14 cellular contexts compared by ENCODE assay signal in the genomic region with DNA sequence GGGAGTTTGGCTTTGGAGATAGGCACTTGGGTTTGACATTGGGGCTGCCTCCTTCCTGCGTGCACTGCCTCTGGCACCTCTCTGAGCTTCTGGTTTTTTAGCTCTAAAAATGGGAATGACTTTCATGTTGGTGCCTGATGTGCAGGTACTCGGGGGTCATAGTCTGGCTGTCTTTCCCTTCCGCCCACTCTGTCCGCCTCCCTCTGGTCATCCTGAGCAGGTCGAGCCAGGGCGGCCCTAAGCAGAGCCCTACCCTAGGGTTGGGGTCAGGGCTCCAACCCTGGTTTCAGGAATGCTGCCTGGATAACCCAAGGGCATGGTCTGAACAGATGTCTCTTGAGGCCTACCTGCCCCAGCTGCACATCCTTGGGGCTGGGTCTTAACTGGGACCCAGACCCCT.
DNase-seq lines count a peak whose midpoint lies in the region; ATAC-seq, FAIRE-seq and TF ChIP-seq lines count a peak whose summit lies in the region.
"Had no signal": no experiment of that assay in that cellular context is flagged by ENCODE, and none has a peak within 500 bp of the region (broad histone marks: within the 10 kb centered on the region; RNA-seq: fewer than 3 reads in every experiment).

No MANE protein-coding gene starts in this region.

- H3K27me3 Mint-ChIP-seq in activated naive CD8-positive, alpha-beta T cell treated with anti-CD3 and anti-CD28 coated beads, Interleukin-2, amount 10 ng/mL, durations not matched to agents 7 days and 5 days = no peaks in the 10 kb centered on the region
- H3K27me3 Mint-ChIP-seq in activated naive CD8-positive, alpha-beta T cell treated with anti-CD3 and anti-CD28 coated beads, Interleukin-2, amount 50 U/mL, for 24 hours = no peaks in the 10 kb centered on the region
- H3K27me3 Mint-ChIP-seq: CD4-positive, CD25-positive, alpha-beta regulatory T cell had no signal

- POLR2A ChIA-PET in activated naive CD8-positive, alpha-beta T cell treated with anti-CD3 and anti-CD28 coated beads, Interleukin-2, amount 10 ng/mL, durations not matched to agents 7 days and 5 days (lab: Charles Lee) = no interaction called here

- H3K9me3 Mint-ChIP-seq in activated naive CD8-positive, alpha-beta T cell treated with anti-CD3 and anti-CD28 coated beads, Interleukin-2, amount 10 ng/mL, durations not matched to agents 7 days and 5 days = no peaks in the 10 kb centered on the region
- no peaks in the 10 kb centered on the region for H3K9me3 Mint-ChIP-seq in activated naive CD8-positive, alpha-beta T cell treated with anti-CD3 and anti-CD28 coated beads, Interleukin-2, amount 50 U/mL, for 24 hours
- H3K9me3 Mint-ChIP-seq: CD4-positive, CD25-positive, alpha-beta regulatory T cell had no signal

- FAIRE-seq in small intestine (lab: Jason Lieb, UNC) = no peak
- FAIRE-seq: GM19239 had no signal

- no peak for ATAC-seq in activated naive CD8-positive, alpha-beta T cell treated with anti-CD3 and anti-CD28 coated beads, Interleukin-2, amount 10 ng/mL, durations not matched to agents 7 days and 5 days (ENCODE audit: low read depth)
- no peak for ATAC-seq in activated naive CD8-positive, alpha-beta T cell treated with anti-CD3 and anti-CD28 coated beads, Interleukin-2, amount 50 U/mL, for 24 hours
- no peak for ATAC-seq in HG03342 (IDR thresholded peaks at IDR 0.05; ENCODE audit: unreplicated experiment)

- H3K36me3 ChIP-seq in spleen = peaks cover 0 to 7% (median 0%) of the 10 kb centered on the region in 6 donors
- no peaks in the 10 kb centered on the region for H3K36me3 ChIP-seq in small intestine (ENCODE audit: control insufficient read depth in 2 of 2, insufficient read depth in 2 of 2, low read length in 2 of 2)

- H3K4me1 Mint-ChIP-seq in activated naive CD8-positive, alpha-beta T cell treated with anti-CD3 and anti-CD28 coated beads, Interleukin-2, amount 10 ng/mL, durations not matched to agents 7 days and 5 days = peaks cover 16% of the 10 kb centered on the region
- H3K4me1 Mint-ChIP-seq in activated naive CD8-positive, alpha-beta T cell treated with anti-CD3 and anti-CD28 coated beads, Interleukin-2, amount 50 U/mL, for 24 hours = peaks cover 31% of the 10 kb centered on the region

- intact Hi-C loops in spleen (cut with DNase I; ENCODE audit: low total_unique reads) = no loop called here

- H3K4me1 ChIP-seq in spleen (peaks cover 20 to 85% (median 62%) of the 10 kb centered on the region in 6 donors), small intestine (ENCODE audit: control insufficient read depth in 2 of 2, insufficient read depth in 1 of 2, low read depth in 1 of 2, low read length in 1 of 2) (peaks cover 3 to 10% of the 10 kb centered on the region in 2 donors)

- no peak for TF ChIP-seq CTCF in spleen (IDR thresholded peaks at IDR 0.05 in 8 of 11, conservative IDR thresholded peaks at IDR 0.05 in 3 of 11)

- H3K27ac Mint-ChIP-seq in activated naive CD8-positive, alpha-beta T cell treated with anti-CD3 and anti-CD28 coated beads, Interleukin-2, amount 10 ng/mL, durations not matched to agents 7 days and 5 days = peak overlapping the region; percentile 42
- no peak overlapping the region for H3K27ac Mint-ChIP-seq in activated naive CD8-positive, alpha-beta T cell treated with anti-CD3 and anti-CD28 coated beads, Interleukin-2, amount 50 U/mL, for 24 hours

- H3K27ac ChIP-seq in epithelial cell of prostate = peak overlapping the region; percentile 97
- no peak overlapping the region for H3K27ac ChIP-seq in spleen
- no peak overlapping the region for H3K27ac ChIP-seq in small intestine (ENCODE audit: low read depth in 1 of 2, low read length in 1 of 2)
- H3K27ac ChIP-seq: 22Rv1, BLaER1 had no signal

- H3K36me3 Mint-ChIP-seq in activated naive CD8-positive, alpha-beta T cell treated with anti-CD3 and anti-CD28 coated beads, Interleukin-2, amount 10 ng/mL, durations not matched to agents 7 days and 5 days = peaks cover 8% of the 10 kb centered on the region
- H3K36me3 Mint-ChIP-seq in activated naive CD8-positive, alpha-beta T cell treated with anti-CD3 and anti-CD28 coated beads, Interleukin-2, amount 50 U/mL, for 24 hours (ENCODE audit: low read depth) = no peaks in the 10 kb centered on the region
- H3K36me3 Mint-ChIP-seq: CD4-positive, CD25-positive, alpha-beta regulatory T cell had no signal

- WGBS in spleen, 5 donors = 95 to 97% (median 96%) methylated on average over 6 of the region's 6 CpGs
- 94 to 96% (median 94%) methylated on average over 6 of the region's 6 CpGs for WGBS in small intestine, 3 donors

- TF ChIP-seq POLR2A in spleen (IDR thresholded peaks at IDR 0.05) = no peak

- no peak for DNase-seq in activated naive CD8-positive, alpha-beta T cell treated with anti-CD3 and anti-CD28 coated beads, Interleukin-2, amount 10 ng/mL, durations not matched to agents 7 days and 5 days
- DNase-seq in activated naive CD8-positive, alpha-beta T cell treated with anti-CD3 and anti-CD28 coated beads, Interleukin-2, amount 50 U/mL, for 24 hours = no peak
- DNase-seq in epithelial cell of prostate (ENCODE audit: low read depth, low spot score) = no peak
- DNase-seq in spleen = peak; percentile 69
- DNase-seq in small intestine = no peak
- DNase-seq in NCI-H2227 treated with DMSO at 0.1 percent for 48 hours (lab: John Stamatoyannopoulos, UW) = no peak
- DNase-seq: AML-193; CD4-positive, CD25-positive, alpha-beta regulatory T cell; DMS53; GF-D8 had no signal

- no peaks in the 10 kb centered on the region for H3K9me3 ChIP-seq in spleen
- H3K9me3 ChIP-seq in small intestine (ENCODE audit: control insufficient read depth, low read depth) = no peaks in the 10 kb centered on the region
- H3K9me3 ChIP-seq: BLaER1 had no signal

- no peak overlapping the region for H3K4me3 Mint-ChIP-seq in activated naive CD8-positive, alpha-beta T cell treated with anti-CD3 and anti-CD28 coated beads, Interleukin-2, amount 10 ng/mL, durations not matched to agents 7 days and 5 days
- H3K4me3 Mint-ChIP-seq in activated naive CD8-positive, alpha-beta T cell treated with anti-CD3 and anti-CD28 coated beads, Interleukin-2, amount 50 U/mL, for 24 hours = no peak overlapping the region
- H3K4me3 Mint-ChIP-seq: CD4-positive, CD25-positive, alpha-beta regulatory T cell had no signal

- no peaks in the 10 kb centered on the region for H3K27me3 ChIP-seq in spleen (replicated peaks in 1 of 7)
- H3K27me3 ChIP-seq in small intestine (ENCODE audit: control insufficient read depth in 2 of 2, insufficient read depth in 2 of 2, low read length in 2 of 2) = no peaks in the 10 kb centered on the region
- H3K27me3 ChIP-seq: BLaER1 had no signal

- no peak overlapping the region for H3K4me3 ChIP-seq in spleen
- no peak overlapping the region for H3K4me3 ChIP-seq in small intestine (ENCODE audit: low read depth in 1 of 2, low read length in 2 of 2)
- H3K4me3 ChIP-seq: BLaER1 had no signal
